Comparison of ENCODE assay signal across 14 cellular contexts in genomic region chr9:97846347-97846746, GRCh38. TPM values are rescaled to one million over a fixed set of nuclear protein-coding genes. Genes with fewer than 3 reads are reported as not detected.
DNase-seq lines count a peak whose midpoint lies in the region; ATAC-seq and TF ChIP-seq lines count a peak whose summit lies in the region.
"Had no signal": no experiment of that assay in that cellular context is flagged by ENCODE, and none has a peak within 500 bp of the region (broad histone marks: within the 10 kb centered on the region; RNA-seq: fewer than 3 reads in every experiment).

No MANE protein-coding gene starts in this region.

- intact Hi-C loops in upper lobe of right lung (cut with DNase I): no loop called here

- peak; percentile 26 for ATAC-seq in stimulated activated naive CD8-positive, alpha-beta T cell treated with anti-CD3 and anti-CD28 coated beads, Interleukin-15, amount 100 ng/mL, for 72 hours
- no peak for ATAC-seq in stimulated activated naive CD8-positive, alpha-beta T cell treated with anti-CD3 and anti-CD28 coated beads, Interleukin-15, Interleukin-2, amounts not matched to agents 100 U/mL and 50 U/mL, for 24 hours
- ATAC-seq in upper lobe of right lung: peak; percentile 30
- ATAC-seq in GM19397 (IDR thresholded peaks at IDR 0.05; ENCODE audit: unreplicated experiment): no peak
- ATAC-seq: CD8-positive, alpha-beta T cell had no signal

- H3K9me3 Mint-ChIP-seq in stimulated activated naive CD8-positive, alpha-beta T cell treated with anti-CD3 and anti-CD28 coated beads, Interleukin-15, amount 100 ng/mL, for 72 hours: no peaks in the 10 kb centered on the region
- H3K9me3 Mint-ChIP-seq: CD8-positive, alpha-beta T cell had no signal

- H3K27me3 ChIP-seq in iPS-15b (ENCODE audit: control insufficient read depth, insufficient read depth, low read length): peaks cover 71% of the 10 kb centered on the region
- peaks cover 76% of the 10 kb centered on the region for H3K27me3 ChIP-seq in upper lobe of right lung
- H3K27me3 ChIP-seq in WERI-Rb-1 (ENCODE audit: insufficient read depth, low read depth, severe bottlenecking): peaks cover 54% of the 10 kb centered on the region

- H3K36me3 ChIP-seq in iPS-15b (ENCODE audit: control insufficient read depth, insufficient read depth, low read length) (no peaks in the 10 kb centered on the region), upper lobe of right lung (no peaks in the 10 kb centered on the region), WERI-Rb-1 (no peaks in the 10 kb centered on the region)

- no peak for TF ChIP-seq CTCF in upper lobe of right lung (IDR thresholded peaks at IDR 0.05)
- TF ChIP-seq CTCF in WERI-Rb-1 (IDR thresholded peaks at IDR 0.05; ENCODE audit: low read depth, low read length): no peak

- peaks cover 24% of the 10 kb centered on the region for H3K4me1 Mint-ChIP-seq in stimulated activated naive CD8-positive, alpha-beta T cell treated with anti-CD3 and anti-CD28 coated beads, Interleukin-15, amount 100 ng/mL, for 72 hours

- H3K4me3 Mint-ChIP-seq in stimulated activated naive CD8-positive, alpha-beta T cell treated with anti-CD3 and anti-CD28 coated beads, Interleukin-15, amount 100 ng/mL, for 72 hours: no peak overlapping the region
- H3K4me3 Mint-ChIP-seq: CD8-positive, alpha-beta T cell had no signal

- peaks cover 86% of the 10 kb centered on the region for H3K27me3 Mint-ChIP-seq in stimulated activated naive CD8-positive, alpha-beta T cell treated with anti-CD3 and anti-CD28 coated beads, Interleukin-15, amount 100 ng/mL, for 72 hours

- H3K27ac ChIP-seq in upper lobe of right lung (no peak overlapping the region), WERI-Rb-1 (no peak overlapping the region)

- DNase-seq in stimulated activated naive CD8-positive, alpha-beta T cell treated with anti-CD3 and anti-CD28 coated beads, Interleukin-15, amount 100 ng/mL, for 72 hours: no peak
- DNase-seq in stimulated activated naive CD8-positive, alpha-beta T cell treated with anti-CD3 and anti-CD28 coated beads, Interleukin-15, Interleukin-2, amounts not matched to agents 100 U/mL and 50 U/mL, for 24 hours: no peak
- DNase-seq in NCI-H69 (lab: John Stamatoyannopoulos, UW) (peak; percentile 33), upper lobe of right lung (no peak), WERI-Rb-1 (no peak), inferior parietal cortex (ENCODE audit: extremely low spot score) (no peak)
- DNase-seq: CD8-positive, alpha-beta T cell; COR-L47; DND-41; GDM1; IMR-90 had no signal

- H3K27ac Mint-ChIP-seq in stimulated activated naive CD8-positive, alpha-beta T cell treated with anti-CD3 and anti-CD28 coated beads, Interleukin-15, amount 100 ng/mL, for 72 hours: no peak overlapping the region
- H3K27ac Mint-ChIP-seq: CD8-positive, alpha-beta T cell had no signal

- peak overlapping the region; percentile 8 for H3K4me3 ChIP-seq in iPS-15b (ENCODE audit: low read depth, low read length)
- H3K4me3 ChIP-seq in upper lobe of right lung: no peak overlapping the region
- H3K4me3 ChIP-seq in WERI-Rb-1 (ENCODE audit: low read depth, low read length): no peak overlapping the region

- H3K9ac ChIP-seq in iPS-15b (ENCODE audit: low read depth, low read length): no peak overlapping the region

- H3K4me1 ChIP-seq in iPS-15b (ENCODE audit: control insufficient read depth, insufficient read depth, low read length) (peaks cover 4% of the 10 kb centered on the region), upper lobe of right lung (peaks cover 10% of the 10 kb centered on the region)

- H3K9me3 ChIP-seq in iPS-15b (ENCODE audit: control insufficient read depth, insufficient read depth, low read length): no peaks in the 10 kb centered on the region
- no peaks in the 10 kb centered on the region for H3K9me3 ChIP-seq in upper lobe of right lung
- H3K9me3 ChIP-seq in WERI-Rb-1 (ENCODE audit: severe bottlenecking): no peaks in the 10 kb centered on the region

RNA-seq across cellular contexts. Expression of gene FOXE1, which starts 6.7 kb away (rescaled TPM):
- total RNA-seq in upper lobe of right lung: not detected
- total RNA-seq: HT-29 had no signal

Comparison
In these comparisons a context has a peak if more than half of its experiments do, and no peak if none do; other contexts are left out.
1. ATAC-seq: peak in stimulated activated naive CD8-positive, alpha-beta T cell treated with anti-CD3 and anti-CD28 coated beads, Interleukin-15, amount 100 ng/mL, for 72 hours (single experiment) and upper lobe of right lung (single experiment); none in stimulated activated naive CD8-positive, alpha-beta T cell treated with anti-CD3 and anti-CD28 coated beads, Interleukin-15, Interleukin-2, amounts not matched to agents 100 U/mL and 50 U/mL, for 24 hours (single experiment) and GM19397 (single experiment).